In the genomic region with DNA sequence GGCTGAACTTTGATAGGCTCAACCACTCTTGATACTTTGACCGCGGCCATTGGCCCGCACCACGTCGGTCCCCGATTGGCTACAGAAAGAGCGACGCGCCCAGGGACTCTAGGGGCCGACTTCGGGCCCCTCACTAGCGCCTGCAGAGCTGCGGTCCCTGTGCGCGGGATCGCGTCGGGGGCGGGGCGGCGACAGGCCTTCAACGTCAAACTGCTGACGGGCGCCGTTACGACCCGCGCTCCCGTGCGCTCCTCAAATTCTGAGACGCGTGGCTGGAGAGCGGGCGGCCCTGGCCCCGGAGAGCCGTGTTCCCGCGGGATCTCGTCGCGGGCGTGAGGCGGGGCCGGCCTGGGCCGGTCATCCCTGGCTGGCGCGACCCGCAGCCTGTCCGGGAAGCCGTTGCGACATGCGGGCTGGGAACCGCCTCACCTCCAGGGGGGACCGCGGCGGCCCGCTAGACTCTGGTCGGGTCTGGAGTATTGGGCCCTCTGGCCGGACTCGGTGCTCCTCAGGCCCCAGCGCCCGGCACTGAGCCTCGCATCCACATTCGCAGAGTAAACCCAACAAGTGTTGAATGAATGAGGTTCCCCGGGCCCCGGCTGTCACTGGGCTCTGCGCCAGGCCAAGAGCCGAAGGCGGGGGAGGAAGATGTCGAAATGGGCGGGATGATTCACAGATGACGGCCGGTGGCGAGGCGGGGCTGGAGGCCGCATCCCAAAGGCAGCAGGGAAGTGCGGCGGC, we compare ENCODE assay signal across 8 cellular contexts. TPM values are rescaled to one million over a fixed set of nuclear protein-coding genes. Genes with fewer than 3 reads are reported as not detected.
DNase-seq lines count a peak whose midpoint lies in the region; ATAC-seq and TF ChIP-seq lines count a peak whose summit lies in the region.

No MANE protein-coding gene starts in this region.

- H3K27ac ChIP-seq in HUES6 (ENCODE audit: low read depth, low read length): peak overlapping the region; percentile 64

- TF ChIP-seq POLR2A in erythroblast (IDR thresholded peaks at IDR 0.05; ENCODE audit: low read length): peak; percentile 93

- peaks cover 14% of the 10 kb centered on the region for H3K36me3 Mint-ChIP-seq in Caco-2 (ENCODE audit: insufficient read depth, unreplicated experiment)

- peak overlapping the region; percentile 68 for H3K4me3 Mint-ChIP-seq in Caco-2 (ENCODE audit: unreplicated experiment)

- CTCF ChIA-PET in Caco-2 (lab: Charles Lee): interaction anchor here (0.6 to 2.4 kb wide), 11 partner anchors 9 to 185 kb away, joined by 3 to 9 read pairs (median 5); partner anchors contain the start of genes CUTC and ENTPD7

- H3K36me3 ChIP-seq in Caco-2 (ENCODE audit: control insufficient read depth, insufficient read depth, low read length) (no peaks in the 10 kb centered on the region), HUES6 (ENCODE audit: control insufficient read depth, insufficient read depth, low read length) (no peaks in the 10 kb centered on the region), mucosa of stomach (ENCODE audit: control insufficient read depth, insufficient read depth, low read length) (no peaks in the 10 kb centered on the region)

- H3K4me1 ChIP-seq in Caco-2 (peaks cover 8% of the 10 kb centered on the region), HUES6 (ENCODE audit: control insufficient read depth, insufficient read depth, low read length) (peaks cover 23% of the 10 kb centered on the region), mucosa of stomach (ENCODE audit: control insufficient read depth, insufficient read depth, low read length) (peaks cover 28% of the 10 kb centered on the region)

- peak; percentile 83 for ATAC-seq in GM21390 (IDR thresholded peaks at IDR 0.05; ENCODE audit: unreplicated experiment)

- DNase-seq in Caco-2 (peak; percentile 91 to 97), OCI-M2 (lab: John Stamatoyannopoulos, UW; ENCODE audit: unreplicated experiment) (peak; percentile 68), erythroblast (lab: John Stamatoyannopoulos, UW) (peak; percentile 93 to 96)
- DNase-seq in activated T-cell treated with anti-CD3 and anti-CD28 coated beads, Interleukin-2, amount 50 U/mL, for 1 hour: peak; percentile 85
- DNase-seq in stimulated activated CD8-positive, alpha-beta memory T cell treated with anti-CD3 and anti-CD28 coated beads, Interleukin-4, amount 100 ng/mL, for 48 hours: peak; percentile 90

- H3K27me3 ChIP-seq in Caco-2 (replicated peaks; ENCODE audit: control insufficient read depth, insufficient read depth, low read length) (no peaks in the 10 kb centered on the region), HUES6 (ENCODE audit: control insufficient read depth, insufficient read depth, low read length) (no peaks in the 10 kb centered on the region), mucosa of stomach (ENCODE audit: control insufficient read depth, insufficient read depth, low read length) (no peaks in the 10 kb centered on the region)

- H3K4me3 ChIP-seq in Caco-2 (ENCODE audit: low read depth, low read length) (peak overlapping the region; percentile 71), HUES6 (ENCODE audit: low read depth, low read length) (peak overlapping the region; percentile 88), mucosa of stomach (ENCODE audit: low read length) (peak overlapping the region; percentile 80)

- peak overlapping the region; percentile 98 for H3K27ac Mint-ChIP-seq in Caco-2 (ENCODE audit: unreplicated experiment)

- peak in 1 of 2 experiments; percentile 14 for TF ChIP-seq CTCF in Caco-2 (IDR thresholded peaks at IDR 0.05; ENCODE audit: insufficient read depth in 1 of 2, low read depth in 1 of 2, low read length in 1 of 2, severe bottlenecking in 1 of 2, unreplicated experiment in 1 of 2)

- peaks cover 41% of the 10 kb centered on the region for H3K4me1 Mint-ChIP-seq in Caco-2 (ENCODE audit: low read depth, unreplicated experiment)

- no TSS peak for BruUV-seq in Caco-2 (replicated peaks; lab: Mats Ljungman, UMichigan)

- H3K9me3 ChIP-seq in Caco-2 (no peaks in the 10 kb centered on the region), HUES6 (ENCODE audit: control insufficient read depth, insufficient read depth, low read depth, low read length) (no peaks in the 10 kb centered on the region), mucosa of stomach (ENCODE audit: control insufficient read depth, low read length) (no peaks in the 10 kb centered on the region)

- H3K9ac ChIP-seq in HUES6 (ENCODE audit: low read length) (peak overlapping the region; percentile 80), mucosa of stomach (ENCODE audit: low read length) (peak overlapping the region; percentile 85)

- POLR2A ChIA-PET in Caco-2 (lab: Charles Lee): interaction anchor here (0.5 to 2.5 kb wide), 16 partner anchors 17 to 1882 kb away, joined by 3 to 27 read pairs (median 4); partner anchors contain the start of genes COX15, CUTC, ENTPD7 and GOT1

- intact Hi-C loops in Caco-2 (cut with micrococcal nuclease; ENCODE audit: unreplicated experiment): loop anchor here (1.0 to 2.0 kb wide), 5 partner anchors 26 to 190 kb away; partner anchors contain the start of genes ABCC2, COX15, CUTC and ENTPD7

- H3K9me3 Mint-ChIP-seq in Caco-2 (ENCODE audit: unreplicated experiment): peaks cover 10% of the 10 kb centered on the region

- no peaks in the 10 kb centered on the region for H3K27me3 Mint-ChIP-seq in Caco-2 (ENCODE audit: insufficient read depth, unreplicated experiment)

RNA-seq across cellular contexts. Expression of gene SLC25A28, which starts 0.6 kb away (rescaled TPM):
- 33.8 and 36.7 TPM in 2 replicates for total RNA-seq in Caco-2 (2022)

RNA-seq across cellular contexts. Expression of gene ENTPD7, which starts 38.4 kb away (rescaled TPM):
- 35.5 and 36.0 TPM in 2 replicates for total RNA-seq in Caco-2 (2022)

Comparison
In these comparisons a context has a peak if more than half of its experiments do, and no peak if none do; other contexts are left out.
1. Peak in every context shown above with its lines: DNase-seq, ATAC-seq, H3K4me3 ChIP-seq and H3K27ac ChIP-seq.